Comparison of ENCODE assay signal across 8 cellular contexts in genomic region chr16:636206-637080, GRCh38. TPM values are rescaled to one million over a fixed set of nuclear protein-coding genes. Genes with fewer than 3 reads are reported as not detected.
A peak's percentile ranks its signal among the peaks of the same experiment; 100 is the strongest.
DNase-seq lines count a peak whose midpoint lies in the region; ATAC-seq, FAIRE-seq and TF ChIP-seq lines count a peak whose summit lies in the region.

METTL26 (minus strand) TSS chr16:636305; CDS start chr16:636290, 15 bp downstream.

- no peaks in the 10 kb centered on the region for H3K9me3 Mint-ChIP-seq in dendritic cell treated with granulocyte-macrophage colony-stimulating factor and Interleukin-4, amounts not matched to agents 40 ng/mL and 50 ng/mL, for 4 days

- no peaks in the 10 kb centered on the region; a peak in 1 of 5 replicates for H3K36me3 ChIP-seq in HepG2 (replicated peaks in 1 of 2; ENCODE audit: control insufficient read depth in 1 of 2, insufficient read depth in 2 of 2, low read length in 2 of 2)

- peaks cover 30% of the 10 kb centered on the region for H3K4me1 Mint-ChIP-seq in dendritic cell treated with granulocyte-macrophage colony-stimulating factor and Interleukin-4, amounts not matched to agents 40 ng/mL and 50 ng/mL, for 4 days (ENCODE audit: low read depth)

- peak within 1 kb of the TSS; percentile 99 for H3K4me2 ChIP-seq in HepG2 (ENCODE audit: low read depth, low read length)

- TF ChIP-seq EP300 in HepG2 (IDR thresholded peaks at IDR 0.05; ENCODE audit: low read depth in 2 of 2, low read length in 2 of 2): no peak
- no peak; the same call in 1 of the 2 replicates for TF ChIP-seq EP300 in HepG2 (CRISPR knock-in tag; IDR thresholded peaks at IDR 0.05; ENCODE audit: borderline replicate concordance)

- H3K4me3 ChIP-seq in HepG2 (replicated peaks in 1 of 3; ENCODE audit: insufficient read depth in 1 of 3, low read depth in 2 of 3, low read length in 3 of 3): peak within 1 kb of the TSS; percentile 90 to 94 (median 92)

- peak; percentile 72 to 95 for TF ChIP-seq POLR2A in HepG2 (IDR thresholded peaks at IDR 0.05; ENCODE audit: insufficient read depth in 1 of 2, low read depth in 2 of 2, low read length in 2 of 2)

- no TSS peak for BruUV-seq in HepG2 (replicated peaks; lab: Mats Ljungman, UMichigan)

- H3K36me3 Mint-ChIP-seq in dendritic cell treated with granulocyte-macrophage colony-stimulating factor and Interleukin-4, amounts not matched to agents 40 ng/mL and 50 ng/mL, for 4 days (ENCODE audit: low read depth): peaks cover 34% of the 10 kb centered on the region

- TF ChIP-seq RAD21 in HepG2 (CRISPR knock-in tag; IDR thresholded peaks at IDR 0.05): peak; percentile 69

- ATAC-seq in GM19395 (IDR thresholded peaks at IDR 0.05; ENCODE audit: unreplicated experiment) (peak; percentile 73), HG03558 (IDR thresholded peaks at IDR 0.05; ENCODE audit: extremely low read depth, unreplicated experiment) (peak; percentile 51), HepG2 (peak; percentile 80)

- peaks cover 7% of the 10 kb centered on the region for H3K27me3 Mint-ChIP-seq in dendritic cell treated with granulocyte-macrophage colony-stimulating factor and Interleukin-4, amounts not matched to agents 40 ng/mL and 50 ng/mL, for 4 days

- H3K4me3 Mint-ChIP-seq in dendritic cell treated with granulocyte-macrophage colony-stimulating factor and Interleukin-4, amounts not matched to agents 40 ng/mL and 50 ng/mL, for 4 days: peak within 1 kb of the TSS; percentile 97

- peak within 1 kb of the TSS; percentile 88 for H3K27ac ChIP-seq in HepG2 (ENCODE audit: extremely low read length, insufficient read depth, low read length)

- in situ Hi-C loops in HepG2 (cut with HindIII; ENCODE audit: extremely low pct_ligation_motif_present, low pct_unique_long_range_greater_than_20kb): no loop called here

- TF ChIP-seq CTCF in HepG2 (CRISPR knock-in tag; IDR thresholded peaks at IDR 0.05): peak; percentile 29; the same call in 1 of the 2 replicates

- CTCF ChIA-PET in HepG2 (lab: Yijun Ruan, JAX; ENCODE audit: low intra/inter-chr PET ratio, low total read pairs): no interaction called here

- H4K20me1 ChIP-seq in HepG2 (ENCODE audit: insufficient read depth, low read length): no peaks in the 10 kb centered on the region

- no peaks in the 10 kb centered on the region for H3K9me3 ChIP-seq in HepG2 (ENCODE audit: low read length)

- no peak within 1 kb of the TSS for H2AFZ ChIP-seq in HepG2 (ENCODE audit: low read length)

- H3K4me1 ChIP-seq in HepG2 (ENCODE audit: insufficient read depth, low read length): peaks cover 37% of the 10 kb centered on the region

- no peaks in the 10 kb centered on the region for H3K27me3 ChIP-seq in HepG2 (ENCODE audit: control insufficient read depth in 1 of 2, insufficient read depth in 2 of 2, low read length in 2 of 2)

- peak within 1 kb of the TSS; percentile 94 for H3K27ac Mint-ChIP-seq in dendritic cell treated with granulocyte-macrophage colony-stimulating factor and Interleukin-4, amounts not matched to agents 40 ng/mL and 50 ng/mL, for 4 days

- 0% methylated on average over 8 of the region's 91 CpGs for WGBS in HepG2 (ENCODE audit: low lambda C conversion rate)

- DNase-seq in CD1c-positive myeloid dendritic cell (ENCODE audit: extremely low spot score) (peak; percentile 97), NCI-H748 treated with DMSO at 0.1 percent for 48 hours (lab: John Stamatoyannopoulos, UW) (peak; percentile 67), HepG2 (ENCODE audit: low spot score) (peak; percentile 92)
- DNase-seq in activated CD4-positive, alpha-beta T cell treated with anti-CD3 and anti-CD28 coated beads, Interleukin-2, amount 50 U/mL, for 24 hours (ENCODE audit: low read depth in 1 of 2, low spot score in 1 of 2): peak; percentile 91 to 98
- DNase-seq in stimulated activated CD4-positive, alpha-beta T cell treated with anti-CD3 and anti-CD28 coated beads, Interleukin-2, amount 100 ng/mL, for 48 hours: peak; percentile 93 to 97

- peak within 1 kb of the TSS; percentile 83 for H3K9ac ChIP-seq in HepG2 (ENCODE audit: insufficient read depth, low read depth, low read length)

- FAIRE-seq in HepG2 (lab: Jason Lieb, UNC): peak; percentile 36

- H3K79me2 ChIP-seq in HepG2 (ENCODE audit: insufficient read depth, low read length): peaks cover 6% of the 10 kb centered on the region

- intact Hi-C loops in dendritic cell treated with granulocyte-macrophage colony-stimulating factor and Interleukin-4, amounts not matched to agents 40 ng/mL and 50 ng/mL, for 4 days (cut with micrococcal nuclease): loop anchor here (1.0 kb wide), 2 partner anchors 24 to 47 kb away; no protein-coding TSS in a partner anchor
- intact Hi-C loops in HepG2 (cut with micrococcal nuclease; ENCODE audit: unreplicated experiment): no loop called here

- POLR2A ChIA-PET in HepG2 (lab: Yijun Ruan, JAX): interaction anchor here (0.8 to 2.1 kb wide), 14 partner anchors 9 to 284 kb away, joined by 3 to 13 read pairs (median 3); partner anchors contain the start of genes AXIN1, RHOT2, STUB1 and WDR24

TF ChIP-seq in HepG2, 621 proteins besides CTCF, POLR2A, EP300 and RAD21 (continues in another document):
- TF ChIP-seq CHD2 (IDR thresholded peaks at IDR 0.05; ENCODE audit: low read depth, low read length): peak; percentile 88
- TF ChIP-seq ZNF563 (CRISPR knock-in tag; IDR thresholded peaks at IDR 0.05): peak; percentile 79
- TF ChIP-seq SP5 (CRISPR knock-in tag; IDR thresholded peaks at IDR 0.05; ENCODE audit: borderline replicate concordance, low read depth): no peak
- peak; percentile 89 for TF ChIP-seq SAP130 (CRISPR knock-in tag; IDR thresholded peaks at IDR 0.05; ENCODE audit: low read depth)
- TF ChIP-seq SIN3B (IDR thresholded peaks at IDR 0.05; ENCODE audit: low read length): no peak
- TF ChIP-seq ELF1 (CRISPR knock-in tag; IDR thresholded peaks at IDR 0.05): peak; percentile 56; the same call in 1 of the 2 replicates
- TF ChIP-seq ZNF800 (CRISPR knock-in tag; IDR thresholded peaks at IDR 0.05): peak; percentile 61; the same call in 1 of the 2 replicates
- peak; percentile 98 for TF ChIP-seq ZNF777 (CRISPR knock-in tag; IDR thresholded peaks at IDR 0.05)
- TF ChIP-seq SP4 (CRISPR knock-in tag; IDR thresholded peaks at IDR 0.05): peak; percentile 82
- TF ChIP-seq ATF7-NPFF (CRISPR knock-in tag; IDR thresholded peaks at IDR 0.05; ENCODE audit: low read depth): peak; percentile 85
- TF ChIP-seq ZBTB44 (CRISPR knock-in tag; IDR thresholded peaks at IDR 0.05): no peak

RNA-seq across cellular contexts. Expression of gene METTL26, which starts in this region (rescaled TPM):
- 70.1 and 75.1 TPM in 2 replicates for total RNA-seq in HepG2 (2016; rRNA removed; fragmentation: Illumina TruSeq; extraction: Trizol)
- 106 and 145 TPM in 2 replicates for total RNA-seq in HepG2 (2016; cell fraction: cytosol; rRNA removed; fragmentation: Illumina TruSeq; extraction: Trizol; ENCODE audit: low read depth)
- 72.6 and 72.8 TPM in 2 replicates for total RNA-seq in HepG2 (2016; cell fraction: insoluble cytoplasmic fraction; rRNA removed; fragmentation: Illumina TruSeq; extraction: Trizol)
- 85.6 and 121 TPM in 2 replicates for total RNA-seq in HepG2 (2016; cell fraction: membrane; rRNA removed; fragmentation: Illumina TruSeq; extraction: Trizol)
- total RNA-seq in HepG2 (2016; cell fraction: nucleus; rRNA removed; fragmentation: Illumina TruSeq; extraction: Trizol): 25.9 and 26.1 TPM in 2 replicates
- polyA plus RNA-seq in HepG2 (2011; rRNA removed): 65.5 and 65.8 TPM in 2 replicates
- polyA plus RNA-seq in HepG2 (2011; cell fraction: cytosol; rRNA removed): 61.3 and 112 TPM in 2 replicates
- 121 and 152 TPM in 2 replicates for polyA plus RNA-seq in HepG2 (2011; cell fraction: nucleus; rRNA removed)
- polyA plus RNA-seq in HepG2 (2012): 40.7 and 43.0 TPM in 2 replicates
- 158 and 183 TPM in 2 replicates for polyA plus RNA-seq in HepG2 (2016; cell fraction: cytosol; fragmentation: Illumina TruSeq; extraction: Trizol; ENCODE audit: low read depth)
- polyA plus RNA-seq in HepG2 (2016; cell fraction: insoluble cytoplasmic fraction; fragmentation: Illumina TruSeq; extraction: Trizol; ENCODE audit: low read depth): 91.6 and 101 TPM in 2 replicates
- polyA plus RNA-seq in HepG2 (2016; cell fraction: membrane; fragmentation: Illumina TruSeq; extraction: Trizol; ENCODE audit: low read depth): 118 and 119 TPM in 2 replicates
- 66.7 and 70.0 TPM in 2 replicates for polyA plus RNA-seq in HepG2 (2016; cell fraction: nucleus; fragmentation: Illumina TruSeq; extraction: Trizol; ENCODE audit: insufficient read depth, low read depth)
- 66.6 and 95.2 TPM in 2 replicates for polyA minus RNA-seq in HepG2 (2011; rRNA and poly(A)+ RNA removed; ENCODE audit: low replicate concordance)
- polyA minus RNA-seq in HepG2 (2011; cell fraction: cytosol; rRNA and poly(A)+ RNA removed): 30.0 and 37.0 TPM in 2 replicates
- 15.3 and 23.3 TPM in 2 replicates for polyA minus RNA-seq in HepG2 (2011; cell fraction: nucleus; rRNA and poly(A)+ RNA removed)

Comparison
In these comparisons a context has a peak if more than half of its experiments do, and no peak if none do; other contexts are left out.
1. Peak in every context shown above with its lines: DNase-seq, ATAC-seq, H3K4me3 ChIP-seq and H3K27ac ChIP-seq.